In the genomic region with DNA sequence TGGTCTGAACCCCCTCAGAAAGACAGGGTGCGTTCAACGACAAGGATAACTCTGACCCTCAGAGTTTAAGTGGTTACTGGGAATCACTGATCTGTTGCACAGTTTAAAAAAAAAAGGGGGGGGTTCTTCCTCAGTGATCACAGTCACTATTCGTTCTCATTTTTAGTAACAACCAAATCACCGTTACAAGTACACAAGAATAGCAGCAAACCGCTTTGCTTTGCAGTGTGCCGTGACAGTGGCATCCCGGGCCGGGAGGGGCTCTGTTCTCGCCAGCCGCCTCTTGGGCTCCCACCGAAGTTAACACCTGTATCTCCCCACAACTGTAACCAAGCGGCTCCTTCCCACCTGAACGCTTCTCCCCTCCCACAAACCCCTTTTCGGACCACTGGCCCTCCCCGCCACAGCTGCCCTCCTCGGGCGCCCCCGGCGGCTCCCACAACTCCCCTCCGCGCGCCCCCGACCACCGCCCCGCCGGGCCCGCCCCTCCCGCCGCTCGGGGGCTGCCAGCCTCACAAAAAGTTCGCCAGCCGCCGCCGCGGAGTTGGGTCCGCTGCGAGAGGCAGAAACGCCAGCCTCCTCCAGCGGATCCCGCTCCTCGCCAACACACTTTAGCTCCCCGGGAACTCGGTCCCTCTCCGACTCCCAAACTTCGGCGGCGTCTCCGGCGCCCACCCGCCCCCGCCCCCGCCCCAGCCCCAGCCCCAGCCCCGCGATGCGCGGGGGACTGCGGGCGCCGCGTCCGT, we compare ENCODE assay signal across 7 cellular contexts. TPM values are rescaled to one million over a fixed set of nuclear protein-coding genes. Genes with fewer than 3 reads are reported as not detected.
DNase-seq lines count a peak whose midpoint lies in the region; FAIRE-seq and TF ChIP-seq lines count a peak whose summit lies in the region.

No MANE protein-coding gene starts in this region.

- POLR2A ChIA-PET in HEK293 (lab: Yijun Ruan, JAX) = interaction anchor here (0.6 to 3.5 kb wide), 4 partner anchors 8 to 101 kb away, joined by 3 to 142 read pairs (median 4); no protein-coding TSS in a partner anchor

- H3K4me3 ChIP-seq in HEK293 (ENCODE audit: low read depth, low read length) (peak overlapping the region; percentile 95), fibroblast of the aortic adventitia (ENCODE audit: low read depth, low read length) (peak overlapping the region; percentile 82)

- no peaks in the 10 kb centered on the region for H3K36me3 ChIP-seq in HEK293 (ENCODE audit: control insufficient read depth in 2 of 2, insufficient read depth in 1 of 2, low read length in 2 of 2)

- 0 out of 2 replicates have a peak, but pooled peaks have one; percentile 18 for TF ChIP-seq CTCF in HEK293 (tag by site-specific recombination; IDR thresholded peaks at IDR 0.05)
- TF ChIP-seq CTCF in fibroblast of the aortic adventitia (IDR thresholded peaks at IDR 0.05; ENCODE audit: insufficient read depth, low read length) = no peak

- peak; percentile 70 for FAIRE-seq in GM18507 (lab: Jason Lieb, UNC)

- 0 out of 2 replicates have a peak, but pooled peaks cover 6% of the 10 kb centered on the region for H3K4me1 ChIP-seq in HEK293 (ENCODE audit: control insufficient read depth, insufficient read depth, low read length)

- peak; percentile 35 for DNase-seq in GM18507 (ENCODE audit: extremely low spot score, insufficient read length, low read depth)
- peak; percentile 2 for DNase-seq in NCI-H128 (lab: John Stamatoyannopoulos, UW; ENCODE audit: unreplicated experiment)
- DNase-seq in activated T-cell treated with anti-CD3 and anti-CD28 coated beads, Interleukin-2, amount 50 U/mL, for 48 hours = peak; percentile 54 to 68
- DNase-seq in fibroblast of the aortic adventitia (ENCODE audit: low read depth) = no peak
- DNase-seq in occipital lobe (lab: John Stamatoyannopoulos, UW) = peak; percentile 22
- DNase-seq in ureter (ENCODE audit: low spot score) = peak; percentile 58

- H3K9me3 ChIP-seq in HEK293 (ENCODE audit: control insufficient read depth, insufficient read depth, low read depth, low read length) = no peaks in the 10 kb centered on the region

- CTCF ChIA-PET in HEK293 (lab: Yijun Ruan, JAX) = interaction anchor here (0.6 to 1.9 kb wide), 3 partner anchors 87 to 416 kb away, joined by 3 to 9 read pairs (median 3); no protein-coding TSS in a partner anchor

- H3K27ac ChIP-seq in HEK293 (ENCODE audit: extremely low read depth, low read depth, low read length) = no peak overlapping the region

TF ChIP-seq in HEK293, 187 proteins besides CTCF, POLR2A, EP300 and RAD21:
- peak; percentile 26; the same call in 1 of the 2 replicates for TF ChIP-seq ZBTB20 (tag by site-specific recombination; IDR thresholded peaks at IDR 0.05)
- TF ChIP-seq FEZF1 (tag by site-specific recombination; IDR thresholded peaks at IDR 0.05) = no peak
- TF ChIP-seq, protein P1, sequence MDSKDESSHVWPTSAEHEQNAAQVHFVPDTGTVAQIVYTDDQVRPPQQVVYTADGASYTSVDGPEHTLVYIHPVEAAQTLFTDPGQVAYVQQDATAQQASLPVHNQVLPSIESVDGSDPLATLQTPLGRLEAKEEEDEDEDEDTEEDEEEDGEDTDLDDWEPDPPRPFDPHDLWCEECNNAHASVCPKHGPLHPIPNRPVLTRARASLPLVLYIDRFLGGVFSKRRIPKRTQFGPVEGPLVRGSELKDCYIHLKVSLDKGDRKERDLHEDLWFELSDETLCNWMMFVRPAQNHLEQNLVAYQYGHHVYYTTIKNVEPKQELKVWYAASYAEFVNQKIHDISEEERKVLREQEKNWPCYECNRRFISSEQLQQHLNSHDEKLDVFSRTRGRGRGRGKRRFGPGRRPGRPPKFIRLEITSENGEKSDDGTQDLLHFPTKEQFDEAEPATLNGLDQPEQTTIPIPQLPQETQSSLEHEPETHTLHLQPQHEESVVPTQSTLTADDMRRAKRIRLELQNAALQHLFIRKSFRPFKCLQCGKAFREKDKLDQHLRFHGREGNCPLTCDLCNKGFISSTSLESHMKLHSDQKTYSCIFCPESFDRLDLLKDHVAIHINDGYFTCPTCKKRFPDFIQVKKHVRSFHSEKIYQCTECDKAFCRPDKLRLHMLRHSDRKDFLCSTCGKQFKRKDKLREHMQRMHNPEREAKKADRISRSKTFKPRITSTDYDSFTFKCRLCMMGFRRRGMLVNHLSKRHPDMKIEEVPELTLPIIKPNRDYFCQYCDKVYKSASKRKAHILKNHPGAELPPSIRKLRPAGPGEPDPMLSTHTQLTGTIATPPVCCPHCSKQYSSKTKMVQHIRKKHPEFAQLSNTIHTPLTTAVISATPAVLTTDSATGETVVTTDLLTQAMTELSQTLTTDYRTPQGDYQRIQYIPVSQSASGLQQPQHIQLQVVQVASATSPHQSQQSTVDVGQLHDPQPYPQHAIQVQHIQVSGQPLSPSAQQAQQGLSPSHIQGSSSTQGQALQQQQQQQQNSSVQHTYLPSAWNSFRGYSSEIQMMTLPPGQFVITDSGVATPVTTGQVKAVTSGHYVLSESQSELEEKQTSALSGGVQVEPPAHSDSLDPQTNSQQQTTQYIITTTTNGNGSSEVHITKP (tag by site-specific recombination; IDR thresholded peaks at IDR 0.05) = peak; percentile 89
- TF ChIP-seq, protein P2, sequence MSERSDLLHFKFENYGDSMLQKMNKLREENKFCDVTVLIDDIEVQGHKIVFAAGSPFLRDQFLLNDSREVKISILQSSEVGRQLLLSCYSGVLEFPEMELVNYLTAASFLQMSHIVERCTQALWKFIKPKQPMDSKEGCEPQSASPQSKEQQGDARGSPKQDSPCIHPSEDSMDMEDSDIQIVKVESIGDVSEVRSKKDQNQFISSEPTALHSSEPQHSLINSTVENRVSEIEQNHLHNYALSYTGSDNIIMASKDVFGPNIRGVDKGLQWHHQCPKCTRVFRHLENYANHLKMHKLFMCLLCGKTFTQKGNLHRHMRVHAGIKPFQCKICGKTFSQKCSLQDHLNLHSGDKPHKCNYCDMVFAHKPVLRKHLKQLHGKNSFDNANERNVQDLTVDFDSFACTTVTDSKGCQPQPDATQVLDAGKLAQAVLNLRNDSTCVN (tag by site-specific recombination; optimal IDR thresholded peaks at IDR 0.05) = peak; percentile 38
- no peak for TF ChIP-seq HOXC10 (CRISPR knock-in tag; IDR thresholded peaks at IDR 0.05)
- TF ChIP-seq ZNF341 (tag by site-specific recombination; IDR thresholded peaks at IDR 0.05; ENCODE audit: low read depth) = peak; percentile 94; the same call in 1 of the 2 replicates
- TF ChIP-seq ZNF600 (tag by site-specific recombination; IDR thresholded peaks at IDR 0.05) = 0 out of 2 replicates have a peak, but pooled peaks have one; percentile 15
- peak; percentile 46; the same call in 1 of the 2 replicates for TF ChIP-seq ZNF335 (tag by site-specific recombination; conservative IDR thresholded peaks at IDR 0.05)
- peak; percentile 31; the same call in 1 of the 2 replicates for TF ChIP-seq ZBTB8A (tag by site-specific recombination; IDR thresholded peaks at IDR 0.05)
- TF ChIP-seq SCRT2 (tag by site-specific recombination; IDR thresholded peaks at IDR 0.05) = peak; percentile 74
- TF ChIP-seq PATZ1 (tag by site-specific recombination; IDR thresholded peaks at IDR 0.05) = peak; percentile 51; the same call in 1 of the 2 replicates
- no peak for TF ChIP-seq ZNF544 (tag by site-specific recombination; IDR thresholded peaks at IDR 0.05)
- TF ChIP-seq ZNF76 (tag by site-specific recombination; IDR thresholded peaks at IDR 0.05; ENCODE audit: borderline replicate concordance, low read depth) = peak; percentile 35; the same call in 1 of the 2 replicates
- TF ChIP-seq ZNF23 (tag by site-specific recombination; IDR thresholded peaks at IDR 0.05; ENCODE audit: borderline replicate concordance) = no peak
- peak; percentile 42; the same call in 1 of the 2 replicates for TF ChIP-seq GLIS2 (tag by site-specific recombination; IDR thresholded peaks at IDR 0.05)
TF ChIP-seq in HEK293: peak in this region for 11.

RNA-seq across cellular contexts. Expression of gene SSBP2, which starts 1.2 kb away (rescaled TPM):
- total RNA-seq in fibroblast of the aortic adventitia (ENCODE audit: low replicate concordance) (11.3 and 34.3 TPM in 2 replicates), occipital lobe (372 TPM), ureter (59.0 TPM)
